In genomic region chr12:113314121-113314529, GRCh38 we compare ENCODE assay signal across 21 cellular contexts. TPM values are rescaled to one million over a fixed set of nuclear protein-coding genes. Genes with fewer than 3 reads are reported as not detected.
DNase-seq lines count a peak whose midpoint lies in the region; ATAC-seq, FAIRE-seq and TF ChIP-seq lines count a peak whose summit lies in the region.
"Had no signal": no experiment of that assay in that cellular context is flagged by ENCODE, and none has a peak within 500 bp of the region (broad histone marks: within the 10 kb centered on the region; RNA-seq: fewer than 3 reads in every experiment).

No MANE protein-coding gene starts in this region.

- H3K36me3 Mint-ChIP-seq in neural crest cell (ENCODE audit: low read depth) = peaks cover 10% of the 10 kb centered on the region

- TF ChIP-seq CTCF in neural crest cell (conservative IDR thresholded peaks at IDR 0.05) (no peak), GM13977 (IDR thresholded peaks at IDR 0.05; ENCODE audit: extremely low read depth, insufficient read depth, missing control alignments) (no peak), D721Med (IDR thresholded peaks at IDR 0.05; ENCODE audit: insufficient read depth, missing control alignments) (no peak)

- no peak overlapping the region for H3K4me3 Mint-ChIP-seq in neural crest cell
- H3K4me3 Mint-ChIP-seq: IgD-negative memory B cell; mesothelial cell of epicardium; T-helper 1 cell treated with Interleukin-12 subunit alpha and Interleukin-12 subunit beta and Interleukin-4 antibody, amounts not matched to agents 30 μg/mL and 1 μg/mL, for 36 hours had no signal

- no peak for ATAC-seq in GM21367 (IDR thresholded peaks at IDR 0.05; ENCODE audit: unreplicated experiment)
- ATAC-seq: Right ventricle myocardium inferior had no signal

- H3K9me3 Mint-ChIP-seq in neural crest cell = no peaks in the 10 kb centered on the region
- H3K9me3 Mint-ChIP-seq: T-helper 1 cell treated with Interleukin-12 subunit alpha and Interleukin-12 subunit beta and Interleukin-4 antibody, amounts not matched to agents 30 μg/mL and 1 μg/mL, for 36 hours had no signal

- H3K27me3 Mint-ChIP-seq in neural crest cell (ENCODE audit: low read depth) = no peaks in the 10 kb centered on the region
- H3K27me3 Mint-ChIP-seq: IgD-negative memory B cell had no signal

- in situ Hi-C loops in GM13977 (cut with MboI; ENCODE audit: low pct_unique_long_range_greater_than_20kb, low sequenced_read_pairs, unreplicated experiment) = loop anchor here (25.0 kb wide), 1 partner anchor 598 kb away; no protein-coding TSS in a partner anchor

- no peak overlapping the region for H3K27ac ChIP-seq in caudate nucleus (ENCODE audit: low read depth, low read length)
- H3K27ac ChIP-seq: ascending aorta; BLaER1 treated with 17β-estradiol and CSF1 and Interleukin-3, amounts not matched to agents 10 nM and 100 nM; thoracic aorta had no signal

- peaks cover 7% of the 10 kb centered on the region for H3K4me1 Mint-ChIP-seq in neural crest cell
- H3K4me1 Mint-ChIP-seq: IgD-negative memory B cell had no signal

- peak; percentile 29 for DNase-seq in GM03348 (ENCODE audit: low spot score)
- peak in 31 of 61 donors; percentile 12 to 84 (median 34) for DNase-seq in caudate nucleus (lab: John Stamatoyannopoulos, UW)
- no peak for DNase-seq in neural crest cell (ENCODE audit: low read depth, low spot score)
- DNase-seq in GM13977 (ENCODE audit: low spot score) = no peak
- DNase-seq in D721Med (ENCODE audit: insufficient read length, low spot score) = no peak
- DNase-seq: activated CD4-positive, CD25-positive, alpha-beta regulatory T cell; activated effector memory CD4-positive, alpha-beta T cell treated with Interleukin-2 at 50 U/mL for 16 hours; H7; hippocampal formation; NCI-H1930; NCI-H510A had no signal

- no peak for FAIRE-seq in D721Med (lab: Jason Lieb, UNC)
- FAIRE-seq: keratinocyte had no signal

- H3K27ac Mint-ChIP-seq in neural crest cell (ENCODE audit: unreplicated experiment) = peak overlapping the region; percentile 72
- H3K27ac Mint-ChIP-seq: IgD-negative memory B cell, mesothelial cell of epicardium had no signal

TF ChIP-seq in PFSK-1, 5 proteins besides CTCF, POLR2A, EP300 and RAD21:
- TF ChIP-seq FOXP2 (optimal IDR thresholded peaks at IDR 0.05; ENCODE audit: borderline replicate concordance, extremely low read depth, extremely low read length, insufficient read depth) (peak; percentile 43), TAF1 (IDR thresholded peaks at IDR 0.05; ENCODE audit: borderline replicate concordance, insufficient read depth, low read length) (no peak)

RNA-seq across cellular contexts. Expression of gene SLC8B1, which starts 20.8 kb away (rescaled TPM):
- 11.7 TPM for polyA plus RNA-seq in PFSK-1 (2012; ENCODE audit: insufficient read length, low read depth)
- total RNA-seq in neural crest cell = 7.1 and 7.3 TPM in 2 replicates

RNA-seq across cellular contexts. Expression of gene PLBD2, which starts 44.3 kb away (rescaled TPM):
- 24.2 TPM for polyA plus RNA-seq in PFSK-1 (2012; ENCODE audit: insufficient read length, low read depth)
- 33.4 and 36.6 TPM in 2 replicates for total RNA-seq in neural crest cell

Comparison
In these comparisons a context has a peak if more than half of its experiments do, and no peak if none do; other contexts are left out.
1. DNase-seq: peak in GM03348 (single experiment) and caudate nucleus (31 of 61); none in neural crest cell (single experiment), GM13977 (single experiment) and D721Med (single experiment).